In the genomic region with DNA sequence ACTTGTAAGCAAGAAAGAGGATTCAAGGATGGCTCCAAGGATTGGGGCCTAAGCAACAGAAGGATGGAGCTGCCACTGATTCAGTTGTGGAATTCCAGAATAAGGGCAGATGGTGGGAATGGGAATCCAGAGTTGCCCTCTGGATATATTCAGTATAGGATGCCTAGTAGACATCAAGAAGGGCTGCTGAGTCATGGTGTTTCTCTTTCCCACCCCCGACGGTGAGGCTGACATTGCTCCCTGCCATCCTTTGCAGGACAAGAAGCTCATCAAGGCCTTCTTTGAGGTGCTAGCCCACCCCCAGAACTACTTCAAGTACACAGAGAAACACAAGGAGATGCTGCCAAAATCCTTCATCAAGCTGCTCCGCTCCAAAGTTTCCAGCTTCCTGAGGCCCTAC, we compare ENCODE assay signal across 1 cellular context.
TF ChIP-seq lines count a peak whose summit lies in the region.

No MANE protein-coding gene starts in this region.

TF ChIP-seq in HepG2, 621 proteins besides CTCF, POLR2A, EP300 and RAD21 (continued from another document):
- no peak for TF ChIP-seq ZNF276 (CRISPR knock-in tag; IDR thresholded peaks at IDR 0.05; ENCODE audit: low read depth)
- no peak for TF ChIP-seq TP53 (CRISPR knock-in tag; conservative IDR thresholded peaks at IDR 0.05)
- no peak for TF ChIP-seq CENPT (CRISPR knock-in tag; IDR thresholded peaks at IDR 0.05; ENCODE audit: low read depth)
- TF ChIP-seq, protein P1, sequence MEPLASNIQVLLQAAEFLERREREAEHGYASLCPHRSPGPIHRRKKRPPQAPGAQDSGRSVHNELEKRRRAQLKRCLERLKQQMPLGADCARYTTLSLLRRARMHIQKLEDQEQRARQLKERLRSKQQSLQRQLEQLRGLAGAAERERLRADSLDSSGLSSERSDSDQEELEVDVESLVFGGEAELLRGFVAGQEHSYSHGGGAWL (CRISPR knock-in tag; IDR thresholded peaks at IDR 0.05), result no peak
- TF ChIP-seq ZNF564 (CRISPR knock-in tag; IDR thresholded peaks at IDR 0.05), result no peak
- no peak for TF ChIP-seq RELA (CRISPR knock-in tag; IDR thresholded peaks at IDR 0.05)
